In genomic region chr4:24805036-24805435, GRCh38 we compare ENCODE assay signal across 18 cellular contexts.
A peak's percentile ranks its signal among the peaks of the same experiment; 100 is the strongest.
DNase-seq lines count a peak whose midpoint lies in the region; ATAC-seq and TF ChIP-seq lines count a peak whose summit lies in the region.
"Had no signal": no experiment of that assay in that cellular context is flagged by ENCODE, and none has a peak within 500 bp of the region (broad histone marks: within the 10 kb centered on the region; RNA-seq: fewer than 3 reads in every experiment).

No MANE protein-coding gene starts in this region.

- DNase-seq in DMS53 (lab: John Stamatoyannopoulos, UW) (peak; percentile 33), DMS53 treated with DMSO at 0.1 percent for 48 hours (lab: John Stamatoyannopoulos, UW; ENCODE audit: unreplicated experiment) (no peak), NCI-H345 (lab: John Stamatoyannopoulos, UW) (peak; percentile 65), epithelial cell of esophagus (ENCODE audit: low read depth) (peak; percentile 71), DMS153 treated with DMSO at 0.1 percent for 48 hours (lab: John Stamatoyannopoulos, UW; ENCODE audit: unreplicated experiment) (no peak)
- DNase-seq: dorsolateral prefrontal cortex, esophagus squamous epithelium, KBM-7, NCI-H524 treated with DMSO at 0.1 percent for 48 hours had no signal

- H3K4me3 ChIP-seq in epithelial cell of esophagus (ENCODE audit: low read length) (no peak overlapping the region), stomach smooth muscle (ENCODE audit: low read length in 2 of 2) (peak overlapping the region in 1 of 2 donors; percentile 22)
- H3K4me3 ChIP-seq: cardiac muscle cell, dorsolateral prefrontal cortex, esophagus squamous epithelium, lung, SJSA1 had no signal

- TF ChIP-seq CTCF in epithelial cell of esophagus (IDR thresholded peaks at IDR 0.05; ENCODE audit: insufficient read depth, low read depth, low read length, missing control alignments) = no peak

- H3K36me3 ChIP-seq in stomach smooth muscle (ENCODE audit: control insufficient read depth in 2 of 2, insufficient read depth in 2 of 2, low read length in 2 of 2) = peaks cover 3 to 7% of the 10 kb centered on the region in 2 donors
- H3K36me3 ChIP-seq: cardiac muscle cell, esophagus squamous epithelium, SJSA1 had no signal

- H3K4me1 ChIP-seq in stomach smooth muscle (ENCODE audit: control insufficient read depth, insufficient read depth, low read length) = peaks cover 68% of the 10 kb centered on the region

- H3K27ac ChIP-seq in stomach smooth muscle (ENCODE audit: low read length) = peak overlapping the region; percentile 58
- H3K27ac ChIP-seq: 22Rv1, cardiac muscle cell, dorsolateral prefrontal cortex, SJSA1 had no signal

- no peak overlapping the region for H3K9ac ChIP-seq in stomach smooth muscle (ENCODE audit: low read length in 2 of 2)

- H3K27me3 ChIP-seq in stomach smooth muscle (ENCODE audit: control insufficient read depth in 1 of 2, insufficient read depth in 2 of 2, low read length in 2 of 2) = no peaks in the 10 kb centered on the region
- H3K27me3 ChIP-seq: SJSA1 had no signal

- ATAC-seq in GM19395 (IDR thresholded peaks at IDR 0.05; ENCODE audit: unreplicated experiment) (no peak), HG03108 (IDR thresholded peaks at IDR 0.05; ENCODE audit: unreplicated experiment) (no peak)
- ATAC-seq: activated CD4-positive, CD25-positive, alpha-beta regulatory T cell treated with anti-CD3 and anti-CD28 coated beads, Interleukin-2, amount 50 U/mL, for 24 hours; HCT116 had no signal

- H3K9me3 ChIP-seq in stomach smooth muscle (ENCODE audit: control insufficient read depth in 2 of 2, low read length in 2 of 2) = no peaks in the 10 kb centered on the region
- H3K9me3 ChIP-seq: esophagus squamous epithelium, SJSA1 had no signal

Comparison
In these comparisons a context has a peak if more than half of its experiments do, and no peak if none do; other contexts are left out.
1. DNase-seq: peak in DMS53 (single experiment), NCI-H345 (single experiment) and epithelial cell of esophagus (single experiment); none in DMS53 treated with DMSO at 0.1 percent for 48 hours (single experiment) and DMS153 treated with DMSO at 0.1 percent for 48 hours (single experiment).